In genomic region chr12:72271741-72272661, GRCh38 we compare ENCODE assay signal across 8 cellular contexts. TPM values are rescaled to one million over a fixed set of nuclear protein-coding genes. Genes with fewer than 3 reads are reported as not detected.
DNase-seq lines count a peak whose midpoint lies in the region; ATAC-seq and TF ChIP-seq lines count a peak whose summit lies in the region.

Gene TRHDE (plus strand): TSS chr12:72272370. CDS start chr12:72272644, 274 bp downstream.

- TF ChIP-seq POLR2A in tibial nerve (IDR thresholded peaks at IDR 0.05), result no peak

- H3K79me2 ChIP-seq in mesendoderm (ENCODE audit: control insufficient read depth, insufficient read depth, low read length), result no peaks in the 10 kb centered on the region

- peak within 1 kb of the TSS; percentile 66 for H3K4me3 ChIP-seq in NT2/D1 (ENCODE audit: insufficient read length, low read depth)
- H3K4me3 ChIP-seq in epithelial cell of esophagus (ENCODE audit: low read length), result peak within 1 kb of the TSS; percentile 44
- peak within 1 kb of the TSS; percentile 51 for H3K4me3 ChIP-seq in mesendoderm (ENCODE audit: low read length)
- peak within 1 kb of the TSS; percentile 38 to 66 (median 60) for H3K4me3 ChIP-seq in tibial nerve

- H3K4ac ChIP-seq in mesendoderm (ENCODE audit: low read depth, low read length), result no peak within 1 kb of the TSS

- H2AK5ac ChIP-seq in mesendoderm (ENCODE audit: low read length), result no peak within 1 kb of the TSS

- H4K8ac ChIP-seq in mesendoderm (ENCODE audit: low read depth, low read length), result no peak within 1 kb of the TSS

- peak within 1 kb of the TSS; percentile 81 for H3K23ac ChIP-seq in mesendoderm (ENCODE audit: low read length)

- TF ChIP-seq CTCF in epithelial cell of esophagus (IDR thresholded peaks at IDR 0.05; ENCODE audit: insufficient read depth, low read depth, low read length, missing control alignments), result no peak
- no peak for TF ChIP-seq CTCF in tibial nerve (IDR thresholded peaks at IDR 0.05)

- peak within 1 kb of the TSS; percentile 88 for H3K56ac ChIP-seq in mesendoderm (ENCODE audit: low read length)

- no peak within 1 kb of the TSS for H2BK120ac ChIP-seq in mesendoderm (ENCODE audit: low read depth, low read length)

- H3K27ac ChIP-seq in mesendoderm (ENCODE audit: low read depth, low read length), result no peak within 1 kb of the TSS
- peak within 1 kb of the TSS in 2 of 4 donors; percentile 29 to 34 for H3K27ac ChIP-seq in tibial nerve

- peaks cover 4% of the 10 kb centered on the region for H3K4me1 ChIP-seq in NT2/D1 (ENCODE audit: insufficient read depth, insufficient read length)
- no peaks in the 10 kb centered on the region for H3K4me1 ChIP-seq in mesendoderm (ENCODE audit: control insufficient read depth, low read depth, low read length)
- peaks cover 0 to 33% (median 0%) of the 10 kb centered on the region in 4 donors for H3K4me1 ChIP-seq in tibial nerve

- no peak for TF ChIP-seq EP300 in tibial nerve (IDR thresholded peaks at IDR 0.05)

- H3K18ac ChIP-seq in mesendoderm (ENCODE audit: low read length), result peak within 1 kb of the TSS; percentile 7

- peak within 1 kb of the TSS; percentile 89 for H3K9ac ChIP-seq in NT2/D1 (ENCODE audit: insufficient read length, low read depth)
- peak within 1 kb of the TSS; percentile 68 for H3K9ac ChIP-seq in mesendoderm (ENCODE audit: low read length)

- H3K27me3 ChIP-seq in NT2/D1 (ENCODE audit: insufficient read depth, insufficient read length) (peaks cover 46% of the 10 kb centered on the region), mesendoderm (ENCODE audit: insufficient read depth, low read length, poor library complexity) (peaks cover 6% of the 10 kb centered on the region), tibial nerve (peaks cover 0 to 44% of the 10 kb centered on the region in 2 donors)

- H3K36me3 ChIP-seq in NT2/D1 (ENCODE audit: insufficient read depth, insufficient read length, low read length) (no peaks in the 10 kb centered on the region), mesendoderm (ENCODE audit: control insufficient read depth, insufficient read depth, low read length) (no peaks in the 10 kb centered on the region), tibial nerve (no peaks in the 10 kb centered on the region)

- no peaks in the 10 kb centered on the region for H3K9me3 ChIP-seq in NT2/D1 (ENCODE audit: insufficient read depth, low read length)
- H3K9me3 ChIP-seq in tibial nerve, result no peaks in the 10 kb centered on the region

- ATAC-seq in GM18520 (IDR thresholded peaks at IDR 0.05; ENCODE audit: unreplicated experiment) (no peak), GM19023 (IDR thresholded peaks at IDR 0.05; ENCODE audit: unreplicated experiment) (no peak)

- peak; percentile 5 for DNase-seq in NCI-H2029 treated with DMSO at 0.1 percent for 48 hours (lab: John Stamatoyannopoulos, UW)
- DNase-seq in NCI-H2029 (lab: John Stamatoyannopoulos, UW), result no peak
- peak; percentile 39 for DNase-seq in NT2/D1 (ENCODE audit: low read depth, low spot score)
- DNase-seq in epithelial cell of esophagus (ENCODE audit: low read depth), result peak; percentile 38
- DNase-seq in mesendoderm, result peak; percentile 86
- DNase-seq in tibial nerve (ENCODE audit: low spot score in 2 of 2), result no peak

- no peak within 1 kb of the TSS for H2BK5ac ChIP-seq in mesendoderm (ENCODE audit: low read length)

- no peak within 1 kb of the TSS for H4K5ac ChIP-seq in mesendoderm (ENCODE audit: low read length)

- H2BK15ac ChIP-seq in mesendoderm (replicated peaks; ENCODE audit: low read depth), result no peak within 1 kb of the TSS

- H3K79me1 ChIP-seq in mesendoderm (ENCODE audit: low read length), result no peaks in the 10 kb centered on the region

- H3K4me2 ChIP-seq in mesendoderm (ENCODE audit: low read length), result peak within 1 kb of the TSS; percentile 78

- no CpG with 5 or more reads among the region's 81 CpGs for WGBS in mesendoderm (ENCODE audit: extremely low coverage, insufficient coverage, low lambda C conversion rate)
- 2 to 4% methylated on average over 67 to 72 of the region's 81 CpGs for WGBS in tibial nerve, 2 donors

RNA-seq across cellular contexts. Expression of gene TRHDE, which starts in this region (rescaled TPM):
- polyA plus RNA-seq in mesendoderm (2013, experiment 1 of 2), result 1.1 TPM
- 0.95 TPM for polyA plus RNA-seq in mesendoderm (2013, experiment 2 of 2)
- 10 to 100 TPM in 1 of 4 donors, 1 to 10 TPM in 2, under 1 TPM in 1; 0.98 to 11.1 (median 2.8) TPM for total RNA-seq in tibial nerve

Comparison
In these comparisons a context has a peak if more than half of its experiments do, and no peak if none do; other contexts are left out.
1. DNase-seq: peak in NCI-H2029 treated with DMSO at 0.1 percent for 48 hours (single experiment), NT2/D1 (single experiment), epithelial cell of esophagus (single experiment) and mesendoderm (single experiment); none in NCI-H2029 (single experiment) and tibial nerve (0 of 2).
2. Peak in every context shown above with its lines, with median percentiles within 50 percentile points of each other: H3K4me3 ChIP-seq.